13 cellular contexts compared by ENCODE assay signal in genomic region chr11:56910046-56910753, GRCh38.
"Had no signal": no experiment of that assay in that cellular context is flagged by ENCODE, and none has a peak within 500 bp of the region (broad histone marks: within the 10 kb centered on the region; RNA-seq: fewer than 3 reads in every experiment).

No MANE protein-coding gene starts in this region.

- H3K4me3 ChIP-seq: left lung, tibial nerve, uterus had no signal

- DNase-seq: activated CD4-positive, CD25-positive, alpha-beta regulatory T cell treated with anti-CD3 and anti-CD28 coated beads, Interleukin-2, amount 50 U/mL, for 72 hours; activated gamma-delta T cell; central memory CD4-positive, alpha-beta T cell; cortex of kidney; left lung; stimulated activated CD4-positive, alpha-beta T cell treated with anti-CD3 and anti-CD28 coated beads, Interleukin-2, amount 100 ng/mL, for 24 hours; stimulated activated naive CD8-positive, alpha-beta T cell treated with anti-CD3 and anti-CD28 coated beads, Interleukin-15, Interleukin-2, amounts not matched to agents 100 U/mL and 50 U/mL, for 24 hours; substantia nigra; uterus had no signal

- H3K27ac Mint-ChIP-seq: activated naive CD8-positive, alpha-beta T cell; T-helper 1 cell treated with Interleukin-12 subunit alpha and Interleukin-12 subunit beta and Interleukin-4 antibody, amounts not matched to agents 30 μg/mL and 1 μg/mL, for 36 hours had no signal

- H3K9me3 ChIP-seq: left lung, uterus had no signal

- H3K27ac ChIP-seq: left lung, tibial nerve, uterus, VCaP had no signal

- H3K4me3 Mint-ChIP-seq: activated naive CD8-positive, alpha-beta T cell; T-helper 1 cell treated with Interleukin-12 subunit alpha and Interleukin-12 subunit beta and Interleukin-4 antibody, amounts not matched to agents 30 μg/mL and 1 μg/mL, for 36 hours had no signal

- H3K4me1 ChIP-seq: left lung, tibial nerve, uterus had no signal

- H3K27me3 ChIP-seq: left lung, tibial nerve, uterus had no signal

- H3K36me3 ChIP-seq: left lung, tibial nerve, uterus had no signal

- H3K36me3 Mint-ChIP-seq: activated naive CD8-positive, alpha-beta T cell had no signal
